ENCODE assay signal across 20 cellular contexts in genomic region chr6:110654096-110654820, GRCh38.
DNase-seq lines count a peak whose midpoint lies in the region; ATAC-seq and TF ChIP-seq lines count a peak whose summit lies in the region.
"Had no signal": no experiment of that assay in that cellular context is flagged by ENCODE, and none has a peak within 500 bp of the region (broad histone marks: within the 10 kb centered on the region; RNA-seq: fewer than 3 reads in every experiment).

No MANE protein-coding gene starts in this region.

- H3K27me3 Mint-ChIP-seq in T-helper 17 cell, result no peaks in the 10 kb centered on the region
- H3K27me3 Mint-ChIP-seq in activated T-cell treated with anti-CD3 and anti-CD28 coated beads, Interleukin-2, amount 50 U/mL, for 24 hours, result no peaks in the 10 kb centered on the region
- H3K27me3 Mint-ChIP-seq in endodermal cell (ENCODE audit: insufficient read depth), result no peaks in the 10 kb centered on the region
- peaks cover 2% of the 10 kb centered on the region for H3K27me3 Mint-ChIP-seq in neural progenitor cell (ENCODE audit: insufficient read depth, low read depth)
- H3K27me3 Mint-ChIP-seq: activated naive CD4-positive, alpha-beta T cell treated with anti-CD3 and anti-CD28 coated beads, Interleukin-2, amount 10 ng/mL, durations not matched to agents 7 days and 5 days; stimulated activated memory B cell treated with anti-CD40 and anti-IgM and Interleukin-4, amounts not matched to agents 10 μg/mL and 1 μg/mL and 100 μg/mL, for 72 hours had no signal

- H3K9me3 Mint-ChIP-seq in activated T-cell treated with anti-CD3 and anti-CD28 coated beads, Interleukin-2, amount 50 U/mL, for 24 hours, result no peaks in the 10 kb centered on the region
- H3K9me3 Mint-ChIP-seq in endodermal cell (no peaks in the 10 kb centered on the region), neural progenitor cell (no peaks in the 10 kb centered on the region)
- H3K9me3 Mint-ChIP-seq: activated naive CD4-positive, alpha-beta T cell treated with anti-CD3 and anti-CD28 coated beads, Interleukin-2, amount 10 ng/mL, durations not matched to agents 7 days and 5 days; stimulated activated memory B cell treated with anti-CD40 and anti-IgM and Interleukin-4, amounts not matched to agents 10 μg/mL and 1 μg/mL and 100 μg/mL, for 72 hours had no signal

- no peaks in the 10 kb centered on the region for H3K79me2 ChIP-seq in neural progenitor cell (ENCODE audit: low read depth)

- no peak overlapping the region for H2AFZ ChIP-seq in neural progenitor cell (replicated peaks)

- TF ChIP-seq CTCF in foreskin fibroblast (IDR thresholded peaks at IDR 0.05; ENCODE audit: low read depth, low read length) (no peak), endodermal cell (conservative IDR thresholded peaks at IDR 0.05) (no peak), neural progenitor cell (IDR thresholded peaks at IDR 0.05) (no peak)

- H3K4me1 ChIP-seq in endodermal cell (ENCODE audit: control insufficient read depth, insufficient read depth, low read length) (no peaks in the 10 kb centered on the region), neural progenitor cell (no peaks in the 10 kb centered on the region)
- H3K4me1 ChIP-seq: BLaER1 treated with 17β-estradiol and CSF1 and Interleukin-3, amounts not matched to agents 10 nM and 100 nM; psoas muscle; SJSA1 had no signal

- no peak overlapping the region for H3K4me3 Mint-ChIP-seq in T-helper 17 cell
- H3K4me3 Mint-ChIP-seq in activated T-cell treated with anti-CD3 and anti-CD28 coated beads, Interleukin-2, amount 50 U/mL, for 24 hours, result no peak overlapping the region
- no peak overlapping the region for H3K4me3 Mint-ChIP-seq in endodermal cell
- H3K4me3 Mint-ChIP-seq in neural progenitor cell, result no peak overlapping the region
- H3K4me3 Mint-ChIP-seq: activated naive CD4-positive, alpha-beta T cell treated with anti-CD3 and anti-CD28 coated beads, Interleukin-2, amount 10 ng/mL, durations not matched to agents 7 days and 5 days; stimulated activated memory B cell treated with anti-CD40 and anti-IgM and Interleukin-4, amounts not matched to agents 10 μg/mL and 1 μg/mL and 100 μg/mL, for 72 hours had no signal

- H3K4me3 ChIP-seq in foreskin fibroblast (ENCODE audit: low read depth in 1 of 2, low read length in 2 of 2) (no peak overlapping the region), endodermal cell (ENCODE audit: low read length) (no peak overlapping the region), neural progenitor cell (no peak overlapping the region)
- H3K4me3 ChIP-seq: BLaER1 treated with 17β-estradiol and CSF1 and Interleukin-3, amounts not matched to agents 10 nM and 100 nM; body of pancreas; psoas muscle; SJSA1 had no signal

- H3K36me3 ChIP-seq in endodermal cell (ENCODE audit: control insufficient read depth, insufficient read depth, low read length), result no peaks in the 10 kb centered on the region
- no peaks in the 10 kb centered on the region for H3K36me3 ChIP-seq in neural progenitor cell

- H3K27me3 ChIP-seq in endodermal cell (ENCODE audit: control insufficient read depth, insufficient read depth, low read length, poor library complexity, severe bottlenecking) (no peaks in the 10 kb centered on the region), neural progenitor cell (no peaks in the 10 kb centered on the region)
- H3K27me3 ChIP-seq: BLaER1 treated with 17β-estradiol and CSF1 and Interleukin-3, amounts not matched to agents 10 nM and 100 nM; body of pancreas; SJSA1 had no signal

- H3K9ac ChIP-seq in endodermal cell (ENCODE audit: extremely low read depth, low read length, poor library complexity, severe bottlenecking), result no peak overlapping the region
- no peak overlapping the region for H3K9ac ChIP-seq in neural progenitor cell
- H3K9ac ChIP-seq: BLaER1 treated with 17β-estradiol and CSF1 and Interleukin-3, amounts not matched to agents 10 nM and 100 nM had no signal

- H3K27ac ChIP-seq in endodermal cell (ENCODE audit: low read depth, low read length) (no peak overlapping the region), neural progenitor cell (no peak overlapping the region)
- H3K27ac ChIP-seq: BLaER1 treated with 17β-estradiol and CSF1 and Interleukin-3, amounts not matched to agents 10 nM and 100 nM; body of pancreas; psoas muscle; SJSA1 had no signal

- no peaks in the 10 kb centered on the region for H3F3A ChIP-seq in neural progenitor cell (ENCODE audit: low read depth)

- DNase-seq in HS-5 (ENCODE audit: low read depth) (peak; percentile 34), T-helper 17 cell (no peak), foreskin fibroblast (peak; percentile 26 to 52), superior temporal gyrus (ENCODE audit: extremely low spot score) (peak; percentile 64), endodermal cell (no peak), cerebellum (ENCODE audit: low spot score) (no peak), neural progenitor cell (ENCODE audit: low spot score) (no peak)
- DNase-seq in activated T-cell treated with anti-CD3 and anti-CD28 coated beads, Interleukin-2, amount 50 U/mL, for 24 hours, result no peak
- DNase-seq: activated CD4-positive, alpha-beta T cell treated with anti-CD3 and anti-CD28 coated beads for 48 hours; activated CD8-positive, alpha-beta memory T cell treated with anti-CD3 and anti-CD28 coated beads, Interleukin-2, amount 50 U/mL, for 48 hours; activated naive CD4-positive, alpha-beta T cell treated with anti-CD3 and anti-CD28 coated beads, Interleukin-2, amount 10 ng/mL, durations not matched to agents 7 days and 5 days; body of pancreas; DMS153; KG1; NCI-H1105 treated with DMSO at 0.1 percent for 48 hours; psoas muscle; T-helper 9 cell had no signal

- H4K20me1 ChIP-seq in neural progenitor cell (ENCODE audit: low read depth), result no peaks in the 10 kb centered on the region
- H4K20me1 ChIP-seq: BLaER1 treated with 17β-estradiol and CSF1 and Interleukin-3, amounts not matched to agents 10 nM and 100 nM had no signal

- no peaks in the 10 kb centered on the region for H3K9me3 ChIP-seq in T-helper 17 cell (ENCODE audit: control insufficient read depth, low read length, poor library complexity, severe bottlenecking)
- no peaks in the 10 kb centered on the region for H3K9me3 ChIP-seq in endodermal cell (ENCODE audit: control insufficient read depth, low read length)
- no peaks in the 10 kb centered on the region for H3K9me3 ChIP-seq in neural progenitor cell (ENCODE audit: low read depth)
- H3K9me3 ChIP-seq: BLaER1 treated with 17β-estradiol and CSF1 and Interleukin-3, amounts not matched to agents 10 nM and 100 nM; body of pancreas; psoas muscle; SJSA1 had no signal

- H3K27ac Mint-ChIP-seq in T-helper 17 cell (peak overlapping the region; percentile 72), endodermal cell (no peak overlapping the region), neural progenitor cell (no peak overlapping the region)
- no peak overlapping the region for H3K27ac Mint-ChIP-seq in activated T-cell treated with anti-CD3 and anti-CD28 coated beads, Interleukin-2, amount 50 U/mL, for 24 hours
- H3K27ac Mint-ChIP-seq: activated naive CD4-positive, alpha-beta T cell treated with anti-CD3 and anti-CD28 coated beads, Interleukin-2, amount 10 ng/mL, durations not matched to agents 7 days and 5 days; stimulated activated memory B cell treated with anti-CD40 and anti-IgM and Interleukin-4, amounts not matched to agents 10 μg/mL and 1 μg/mL and 100 μg/mL, for 72 hours had no signal

- 90 to 98% methylated on average over 2 to 7 of the region's 7 CpGs for WGBS in endodermal cell (ENCODE audit: insufficient coverage in 1 of 2, insufficient read length in 1 of 2), 2 experiments

- ATAC-seq in T-helper 17 cell, result no peak
- ATAC-seq: body of pancreas; psoas muscle; stimulated activated memory B cell treated with anti-CD40 and anti-IgM and Interleukin-4, amounts not matched to agents 10 μg/mL and 1 μg/mL and 100 μg/mL, for 72 hours had no signal

- H3K4me1 Mint-ChIP-seq in T-helper 17 cell (peaks cover 23% of the 10 kb centered on the region), endodermal cell (peaks cover 36% of the 10 kb centered on the region), neural progenitor cell (peaks cover 16% of the 10 kb centered on the region)
- peaks cover 8% of the 10 kb centered on the region for H3K4me1 Mint-ChIP-seq in activated T-cell treated with anti-CD3 and anti-CD28 coated beads, Interleukin-2, amount 50 U/mL, for 24 hours (ENCODE audit: low read depth)
- H3K4me1 Mint-ChIP-seq: activated naive CD4-positive, alpha-beta T cell treated with anti-CD3 and anti-CD28 coated beads, Interleukin-2, amount 10 ng/mL, durations not matched to agents 7 days and 5 days had no signal

- no peak overlapping the region for H3K4me2 ChIP-seq in neural progenitor cell
- H3K4me2 ChIP-seq: BLaER1 treated with 17β-estradiol and CSF1 and Interleukin-3, amounts not matched to agents 10 nM and 100 nM had no signal

- H3K36me3 Mint-ChIP-seq in T-helper 17 cell (ENCODE audit: low read depth), result peaks cover 3% of the 10 kb centered on the region
- H3K36me3 Mint-ChIP-seq in activated T-cell treated with anti-CD3 and anti-CD28 coated beads, Interleukin-2, amount 50 U/mL, for 24 hours (ENCODE audit: low read depth), result no peaks in the 10 kb centered on the region
- H3K36me3 Mint-ChIP-seq in endodermal cell (ENCODE audit: low read depth), result peaks cover 6% of the 10 kb centered on the region
- H3K36me3 Mint-ChIP-seq in neural progenitor cell, result peaks cover under 1% of the 10 kb centered on the region

Comparison
In these comparisons a context has a peak if more than half of its experiments do, and no peak if none do; other contexts are left out.
1. DNase-seq: peak in HS-5 (single experiment), foreskin fibroblast (2 of 2) and superior temporal gyrus (single experiment); none in T-helper 17 cell (0 of 3), activated T-cell treated with anti-CD3 and anti-CD28 coated beads, Interleukin-2, amount 50 U/mL, for 24 hours (single experiment), endodermal cell (single experiment), cerebellum (single experiment) and neural progenitor cell (single experiment).